ENCODE assay signal across 1 cellular context in genomic region chr5:32398754-32399153, GRCh38.
TF ChIP-seq lines count a peak whose summit lies in the region.
"Not testable (repeated sequence)": the region's sequence is repeated elsewhere in the genome, so short reads cannot be mapped to it uniquely, and the experiment has no call there.

No MANE protein-coding gene starts in this region.

TF ChIP-seq in K562, 482 proteins besides CTCF, POLR2A, EP300 and RAD21:
- TF ChIP-seq ATF3 (IDR thresholded peaks at IDR 0.05) (peak; percentile 42), CEBPG (tag; conservative IDR thresholded peaks at IDR 0.05 in 1 of 2, IDR thresholded peaks at IDR 0.05 in 1 of 2) (peak in 1 of 2 experiments; percentile 59; a peak in 2 of 4 replicates)
- TF ChIP-seq ATF3 (CRISPR knock-in tag; conservative IDR thresholded peaks at IDR 0.05); CEBPG (CRISPR knock-in tag; IDR thresholded peaks at IDR 0.05): not testable (repeated sequence)
